ENCODE assay signal across 22 cellular contexts in the genomic region with DNA sequence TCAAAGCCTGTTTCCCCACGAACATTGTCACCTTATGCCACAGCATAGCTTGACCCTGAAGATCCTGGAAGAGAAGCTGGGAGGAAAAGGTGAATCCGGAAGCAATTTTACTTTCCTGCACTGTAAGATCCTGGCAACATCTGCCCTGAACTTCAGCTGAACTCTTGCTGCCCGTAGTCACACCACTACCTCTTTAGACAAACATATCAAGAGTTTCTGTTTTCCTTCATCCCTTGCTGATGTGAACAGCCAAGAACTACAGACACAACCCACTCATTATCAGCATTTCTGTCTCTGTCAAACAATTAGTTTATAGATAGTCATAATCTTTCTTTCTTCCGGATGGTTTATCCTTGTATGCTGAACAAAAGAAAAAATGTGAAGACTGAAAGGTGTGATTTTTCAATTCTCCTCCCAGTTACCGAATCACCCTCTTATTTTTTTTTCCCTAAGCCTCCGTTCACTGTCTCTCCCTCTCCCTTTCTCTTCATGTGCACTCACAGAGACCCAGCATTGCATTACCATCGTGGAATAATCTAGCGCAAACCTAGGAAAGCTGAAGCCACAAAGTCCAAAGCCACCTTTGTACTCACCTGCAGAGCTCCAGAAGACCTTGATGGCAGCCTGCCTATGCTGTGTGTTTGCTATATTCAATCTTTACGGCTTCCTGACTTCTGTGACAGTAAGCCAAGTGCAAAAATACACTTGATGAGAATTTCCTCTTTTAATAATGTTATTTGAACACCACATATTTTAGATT.
DNase-seq lines count a peak whose midpoint lies in the region; ATAC-seq and TF ChIP-seq lines count a peak whose summit lies in the region.
"Had no signal": no experiment of that assay in that cellular context is flagged by ENCODE, and none has a peak within 500 bp of the region (broad histone marks: within the 10 kb centered on the region; RNA-seq: fewer than 3 reads in every experiment).

No MANE protein-coding gene starts in this region.

- H3K4me3 ChIP-seq in heart left ventricle: no peak overlapping the region
- no peak overlapping the region for H3K4me3 ChIP-seq in MG63
- H3K4me3 ChIP-seq in effector memory CD4-positive, alpha-beta T cell (ENCODE audit: insufficient read depth, low read depth, low read length, poor library complexity, severe bottlenecking): no peak overlapping the region
- H3K4me3 ChIP-seq: psoas muscle had no signal

- H3K27me3 ChIP-seq in heart left ventricle (no peaks in the 10 kb centered on the region), MG63 (no peaks in the 10 kb centered on the region)
- H3K27me3 ChIP-seq in effector memory CD4-positive, alpha-beta T cell (replicated peaks; ENCODE audit: control insufficient read depth, insufficient read depth, low read length, poor library complexity, severe bottlenecking): no peaks in the 10 kb centered on the region

- H3K27me3 Mint-ChIP-seq in nephron (ENCODE audit: low read depth) (no peaks in the 10 kb centered on the region), CD14-positive monocyte (ENCODE audit: low read depth in 3 of 3) (peaks cover 0 to 1% (median 0%) of the 10 kb centered on the region in 3 donors)
- H3K27me3 Mint-ChIP-seq: activated CD4-positive, alpha-beta memory T cell treated with anti-CD3 and anti-CD28 coated beads, Interleukin-2, amount 10 ng/mL, durations not matched to agents 7 days and 5 days; activated naive CD8-positive, alpha-beta T cell treated with anti-CD3 and anti-CD28 coated beads for 36 hours; CD4-positive, alpha-beta T cell had no signal

- peak; percentile 24 to 58 (median 42) for ATAC-seq in heart left ventricle
- ATAC-seq in left ventricle myocardium superior: peak; percentile 49
- ATAC-seq in HG03108 (IDR thresholded peaks at IDR 0.05; ENCODE audit: unreplicated experiment): no peak
- ATAC-seq: activated T-cell treated with anti-CD3 and anti-CD28 coated beads, Interleukin-2, amount 50 U/mL, for 4 hours; stimulated activated naive CD8-positive, alpha-beta T cell treated with anti-CD3 and anti-CD28 coated beads, Interleukin-15, Interleukin-2, amounts not matched to agents 100 U/mL and 50 U/mL, for 24 hours had no signal

- intact Hi-C loops in heart left ventricle (cut with DNase I) (no loop called here), cardiac septum (cut with DNase I) (no loop called here), left ventricle myocardium superior (cut with micrococcal nuclease) (no loop called here), CD14-positive monocyte (cut with micrococcal nuclease) (no loop called here)

- no peaks in the 10 kb centered on the region for H3K9me3 ChIP-seq in heart left ventricle
- no peaks in the 10 kb centered on the region for H3K9me3 ChIP-seq in MG63
- H3K9me3 ChIP-seq in effector memory CD4-positive, alpha-beta T cell (ENCODE audit: control insufficient read depth, low read length): no peaks in the 10 kb centered on the region
- H3K9me3 ChIP-seq: psoas muscle had no signal

- peak overlapping the region; percentile 85 to 93 (median 92) for H3K27ac Mint-ChIP-seq in nephron
- H3K27ac Mint-ChIP-seq in CD14-positive monocyte: peak overlapping the region in 1 of 7 donors; percentile 17
- H3K27ac Mint-ChIP-seq: activated CD4-positive, alpha-beta memory T cell treated with anti-CD3 and anti-CD28 coated beads, Interleukin-2, amount 10 ng/mL, durations not matched to agents 7 days and 5 days; activated naive CD8-positive, alpha-beta T cell treated with anti-CD3 and anti-CD28 coated beads for 36 hours; CD4-positive, alpha-beta T cell had no signal

- peaks cover 0 to 22% (median 6%) of the 10 kb centered on the region in 12 donors for H3K4me1 ChIP-seq in heart left ventricle
- H3K4me1 ChIP-seq in effector memory CD4-positive, alpha-beta T cell (ENCODE audit: control insufficient read depth, insufficient read depth, low read length, poor library complexity, severe bottlenecking): no peaks in the 10 kb centered on the region
- H3K4me1 ChIP-seq: psoas muscle had no signal

- 37 to 42% (median 39%) methylated on average over 9 of the region's 9 CpGs for WGBS in heart left ventricle, 4 donors

- peak overlapping the region in 6 of 12 donors; percentile 8 to 69 (median 41) for H3K27ac ChIP-seq in heart left ventricle
- no peak overlapping the region for H3K27ac ChIP-seq in effector memory CD4-positive, alpha-beta T cell (ENCODE audit: insufficient read depth, low read length, poor library complexity, severe bottlenecking)
- H3K27ac ChIP-seq: psoas muscle had no signal

- peaks cover 62% of the 10 kb centered on the region for H3K4me1 Mint-ChIP-seq in nephron
- no peaks in the 10 kb centered on the region for H3K4me1 Mint-ChIP-seq in CD14-positive monocyte
- H3K4me1 Mint-ChIP-seq: activated CD4-positive, alpha-beta memory T cell treated with anti-CD3 and anti-CD28 coated beads, Interleukin-2, amount 10 ng/mL, durations not matched to agents 7 days and 5 days; activated naive CD8-positive, alpha-beta T cell treated with anti-CD3 and anti-CD28 coated beads for 36 hours had no signal

- TF ChIP-seq CTCF in heart left ventricle (IDR thresholded peaks at IDR 0.05) (no peak), nephron (IDR thresholded peaks at IDR 0.05; ENCODE audit: unreplicated experiment in 3 of 3) (no peak), CD14-positive monocyte (IDR thresholded peaks at IDR 0.05) (no peak)

- no peak for TF ChIP-seq POLR2A in heart left ventricle (IDR thresholded peaks at IDR 0.05)

- H3K9me3 Mint-ChIP-seq in nephron: no peaks in the 10 kb centered on the region
- peaks cover 0 to 2% (median 0%) of the 10 kb centered on the region in 7 donors for H3K9me3 Mint-ChIP-seq in CD14-positive monocyte
- H3K9me3 Mint-ChIP-seq: activated CD4-positive, alpha-beta memory T cell treated with anti-CD3 and anti-CD28 coated beads, Interleukin-2, amount 10 ng/mL, durations not matched to agents 7 days and 5 days; activated naive CD8-positive, alpha-beta T cell treated with anti-CD3 and anti-CD28 coated beads for 36 hours; activated T-cell treated with anti-CD3 and anti-CD28 coated beads, Interleukin-2, amount 50 U/mL, for 4 hours; CD4-positive, alpha-beta T cell had no signal

- H3K4me3 Mint-ChIP-seq in nephron (peak overlapping the region in 2 of 3 experiments; percentile 5 to 13), CD14-positive monocyte (no peak overlapping the region)
- H3K4me3 Mint-ChIP-seq: activated CD4-positive, alpha-beta memory T cell treated with anti-CD3 and anti-CD28 coated beads, Interleukin-2, amount 10 ng/mL, durations not matched to agents 7 days and 5 days; activated naive CD8-positive, alpha-beta T cell treated with anti-CD3 and anti-CD28 coated beads for 36 hours; activated T-cell treated with anti-CD3 and anti-CD28 coated beads, Interleukin-2, amount 50 U/mL, for 4 hours; CD4-positive, alpha-beta T cell had no signal

- DNase-seq in heart left ventricle: no peak
- no peak for DNase-seq in cardiac septum (ENCODE audit: low spot score)
- no peak for DNase-seq in left ventricle myocardium superior
- DNase-seq in MG63: no peak
- no peak for DNase-seq in CD14-positive monocyte (ENCODE audit: low spot score)
- DNase-seq in effector memory CD4-positive, alpha-beta T cell: no peak
- DNase-seq: ACHN; activated CD4-positive, alpha-beta memory T cell treated with anti-CD3 and anti-CD28 coated beads, Interleukin-2, amount 10 ng/mL, durations not matched to agents 7 days and 5 days; activated naive CD8-positive, alpha-beta T cell treated with anti-CD3 and anti-CD28 coated beads for 36 hours; activated T-cell treated with anti-CD3 and anti-CD28 coated beads, Interleukin-2, amount 50 U/mL, for 4 hours; CD4-positive, alpha-beta T cell; cerebellar nuclear complex; DMS79 treated with DMSO at 0.1 percent for 48 hours; KBM-7; NCI-H1092; NCI-H2107; NCI-H774; psoas muscle; stimulated activated naive CD8-positive, alpha-beta T cell treated with anti-CD3 and anti-CD28 coated beads, Interleukin-15, Interleukin-2, amounts not matched to agents 100 U/mL and 50 U/mL, for 24 hours; SW 1271 had no signal

- H3K36me3 ChIP-seq in heart left ventricle: peaks cover 0 to 18% (median 0%) of the 10 kb centered on the region in 9 donors
- H3K36me3 ChIP-seq in MG63: no peaks in the 10 kb centered on the region
- H3K36me3 ChIP-seq in effector memory CD4-positive, alpha-beta T cell (ENCODE audit: control insufficient read depth, insufficient read depth, low read length): peaks cover 5% of the 10 kb centered on the region

- H3K36me3 Mint-ChIP-seq in nephron (ENCODE audit: low read depth) (no peaks in the 10 kb centered on the region), CD14-positive monocyte (no peaks in the 10 kb centered on the region)

Comparison
In these comparisons a context has a peak if more than half of its experiments do, and no peak if none do; other contexts are left out.
1. H3K4me3 Mint-ChIP-seq: peak in nephron (2 of 3); none in CD14-positive monocyte (0 of 2).